ENCODE assay signal across 1 cellular context in the genomic region with DNA sequence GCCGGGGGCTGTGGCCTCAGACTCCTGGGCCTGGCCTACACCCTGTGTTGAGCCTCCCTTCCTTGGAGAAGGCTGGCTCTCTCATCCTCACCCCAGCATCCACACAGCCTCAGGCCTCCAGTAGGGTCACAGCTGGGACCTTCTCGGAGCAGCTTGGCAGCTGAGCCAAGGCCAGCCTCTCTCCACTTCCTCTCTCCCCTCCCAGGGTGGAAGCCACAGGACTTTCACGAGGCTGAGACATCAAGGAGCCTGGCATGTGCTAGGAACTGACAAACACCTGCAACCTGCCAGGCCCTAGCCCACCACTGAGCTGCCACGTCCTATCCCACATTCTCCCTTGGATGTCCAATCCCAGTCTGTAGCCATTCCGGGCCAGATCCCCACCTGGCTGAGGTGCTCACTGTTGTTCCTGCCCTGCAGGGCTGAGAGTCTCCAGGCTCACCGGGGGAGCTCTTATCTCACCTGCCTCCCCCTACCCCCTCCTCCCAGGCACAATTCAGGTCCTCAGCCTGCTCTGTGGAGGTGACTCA.
TF ChIP-seq lines count a peak whose summit lies in the region.

No MANE protein-coding gene starts in this region.

TF ChIP-seq in liver, 16 proteins besides CTCF, POLR2A, EP300 and RAD21 (continued from another document):
- TF ChIP-seq, protein P1, sequence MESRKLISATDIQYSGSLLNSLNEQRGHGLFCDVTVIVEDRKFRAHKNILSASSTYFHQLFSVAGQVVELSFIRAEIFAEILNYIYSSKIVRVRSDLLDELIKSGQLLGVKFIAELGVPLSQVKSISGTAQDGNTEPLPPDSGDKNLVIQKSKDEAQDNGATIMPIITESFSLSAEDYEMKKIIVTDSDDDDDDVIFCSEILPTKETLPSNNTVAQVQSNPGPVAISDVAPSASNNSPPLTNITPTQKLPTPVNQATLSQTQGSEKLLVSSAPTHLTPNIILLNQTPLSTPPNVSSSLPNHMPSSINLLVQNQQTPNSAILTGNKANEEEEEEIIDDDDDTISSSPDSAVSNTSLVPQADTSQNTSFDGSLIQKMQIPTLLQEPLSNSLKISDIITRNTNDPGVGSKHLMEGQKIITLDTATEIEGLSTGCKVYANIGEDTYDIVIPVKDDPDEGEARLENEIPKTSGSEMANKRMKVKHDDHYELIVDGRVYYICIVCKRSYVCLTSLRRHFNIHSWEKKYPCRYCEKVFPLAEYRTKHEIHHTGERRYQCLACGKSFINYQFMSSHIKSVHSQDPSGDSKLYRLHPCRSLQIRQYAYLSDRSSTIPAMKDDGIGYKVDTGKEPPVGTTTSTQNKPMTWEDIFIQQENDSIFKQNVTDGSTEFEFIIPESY (IDR thresholded peaks at IDR 0.05) = no peak
- TF ChIP-seq NR2F2 (IDR thresholded peaks at IDR 0.05) (no peak), HNF4G (IDR thresholded peaks at IDR 0.05) (no peak), FOXA1 (IDR thresholded peaks at IDR 0.05) (no peak), EGR1 (IDR thresholded peaks at IDR 0.05; ENCODE audit: low read depth in 2 of 2) (no peak)
- TF ChIP-seq, protein P2, sequence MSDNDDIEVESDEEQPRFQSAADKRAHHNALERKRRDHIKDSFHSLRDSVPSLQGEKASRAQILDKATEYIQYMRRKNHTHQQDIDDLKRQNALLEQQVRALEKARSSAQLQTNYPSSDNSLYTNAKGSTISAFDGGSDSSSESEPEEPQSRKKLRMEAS (IDR thresholded peaks at IDR 0.05) = no peak
